In the genomic region with DNA sequence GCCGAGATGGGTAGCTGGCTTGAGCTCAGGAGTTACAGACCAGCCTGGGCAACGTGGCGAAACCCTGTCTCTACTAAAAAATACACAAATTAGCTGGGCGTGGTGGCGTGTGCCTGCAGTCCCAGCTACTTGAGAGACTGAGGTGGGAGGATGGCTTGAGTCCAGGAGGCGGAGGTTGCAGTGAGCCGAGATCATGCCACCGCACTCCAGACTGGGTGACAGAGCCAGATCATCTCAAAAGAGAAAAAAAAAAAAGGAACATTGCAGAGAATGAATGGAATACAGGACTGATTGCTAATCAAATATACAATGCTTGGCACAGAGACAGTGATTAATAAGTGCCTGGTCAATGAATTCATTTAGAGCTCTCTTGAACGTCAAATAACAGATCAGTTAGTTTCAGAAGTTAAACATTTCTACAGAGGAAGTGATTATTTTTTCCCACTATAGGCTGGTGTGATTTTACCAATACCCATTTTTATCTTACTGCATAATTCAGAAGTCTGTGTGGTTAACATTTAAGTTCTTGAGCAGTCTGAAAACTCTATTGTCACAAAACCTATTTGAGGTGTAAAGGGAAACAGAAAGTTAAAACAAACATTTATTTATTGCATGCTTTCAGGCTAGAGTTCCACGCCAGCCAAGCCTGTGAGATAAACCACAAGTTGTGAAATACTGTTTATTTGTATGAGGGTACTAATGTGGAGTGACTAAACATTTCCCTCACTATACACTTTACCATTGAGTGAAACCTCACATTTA, we compare ENCODE assay signal across 8 cellular contexts. TPM values are rescaled to one million over a fixed set of nuclear protein-coding genes. Genes with fewer than 3 reads are reported as not detected.
DNase-seq lines count a peak whose midpoint lies in the region; ATAC-seq and TF ChIP-seq lines count a peak whose summit lies in the region.

No MANE protein-coding gene starts in this region.

- H3K4me2 ChIP-seq in osteoblast (ENCODE audit: insufficient read depth, low read length) = peak overlapping the region; percentile 58

- intact Hi-C loops in activated T-helper 1 cell treated with anti-CD3 and anti-CD28 coated beads, Interleukin-12 subunit alpha, Interleukin-12 subunit beta, Interleukin-2, Interleukin-4 antibody, amounts not matched to agents 30 ng/mL and 10 ng/mL and 1 ng/mL, durations not matched to agents 14 hours and 24 hours and 36 hours (cut with micrococcal nuclease) = loop anchor here (1.0 to 10.0 kb wide), 5 partner anchors 123 to 1787 kb away; no protein-coding TSS in a partner anchor

- H3K4me1 ChIP-seq in osteoblast (ENCODE audit: insufficient read depth, low read length) = peaks cover 41% of the 10 kb centered on the region

- POLR2A ChIA-PET in naive thymus-derived CD8-positive, alpha-beta T cell (lab: Charles Lee) = no interaction called here

- H3K79me2 ChIP-seq in osteoblast (ENCODE audit: insufficient read depth, low read length) = no peaks in the 10 kb centered on the region

- TF ChIP-seq CTCF in osteoblast (IDR thresholded peaks at IDR 0.05; ENCODE audit: extremely low read depth, low read depth, low read length) (no peak), WERI-Rb-1 (IDR thresholded peaks at IDR 0.05; ENCODE audit: low read depth, low read length) (no peak)

- H3K4me3 ChIP-seq in osteoblast (ENCODE audit: insufficient read depth, low read length) (peak overlapping the region; percentile 43), WERI-Rb-1 (ENCODE audit: low read depth, low read length) (no peak overlapping the region)

- no peak overlapping the region for H3K4me3 Mint-ChIP-seq in activated T-helper 1 cell treated with anti-CD3 and anti-CD28 coated beads, Interleukin-12 subunit alpha, Interleukin-12 subunit beta, Interleukin-2, Interleukin-4 antibody, amounts not matched to agents 30 ng/mL and 10 ng/mL and 1 ng/mL, durations not matched to agents 14 hours and 24 hours and 36 hours
- H3K4me3 Mint-ChIP-seq in naive thymus-derived CD8-positive, alpha-beta T cell = peak overlapping the region in 2 of 10 donors; percentile 24 to 40

- H3K9me3 ChIP-seq in osteoblast (ENCODE audit: low read depth, low read length) (no peaks in the 10 kb centered on the region), WERI-Rb-1 (ENCODE audit: severe bottlenecking) (no peaks in the 10 kb centered on the region)

- DNase-seq in AML-193 (lab: John Stamatoyannopoulos, UW) (peak; percentile 42 to 59), osteoblast (ENCODE audit: insufficient read length, low spot score, missing footprints) (no peak), NCI-H1105 treated with DMSO at 0.1 percent for 48 hours (lab: John Stamatoyannopoulos, UW) (no peak), WERI-Rb-1 (no peak)
- DNase-seq in activated T-helper 1 cell treated with anti-CD3 and anti-CD28 coated beads, Interleukin-12 subunit alpha, Interleukin-12 subunit beta, Interleukin-2, Interleukin-4 antibody, amounts not matched to agents 30 ng/mL and 10 ng/mL and 1 ng/mL, durations not matched to agents 14 hours and 24 hours and 36 hours (ENCODE audit: low spot score) = no peak
- DNase-seq in naive thymus-derived CD8-positive, alpha-beta T cell = no peak

- H3K27me3 ChIP-seq in osteoblast (ENCODE audit: insufficient read depth, low read length) = no peaks in the 10 kb centered on the region
- no peaks in the 10 kb centered on the region for H3K27me3 ChIP-seq in WERI-Rb-1 (ENCODE audit: insufficient read depth, low read depth, severe bottlenecking)

- H2AFZ ChIP-seq in osteoblast (ENCODE audit: low read length) = peak overlapping the region; percentile 60

- H3K4me1 Mint-ChIP-seq in activated T-helper 1 cell treated with anti-CD3 and anti-CD28 coated beads, Interleukin-12 subunit alpha, Interleukin-12 subunit beta, Interleukin-2, Interleukin-4 antibody, amounts not matched to agents 30 ng/mL and 10 ng/mL and 1 ng/mL, durations not matched to agents 14 hours and 24 hours and 36 hours (ENCODE audit: low read depth) = peaks cover 30% of the 10 kb centered on the region
- H3K4me1 Mint-ChIP-seq in naive thymus-derived CD8-positive, alpha-beta T cell = peaks cover 0 to 11% (median 0%) of the 10 kb centered on the region in 4 donors

- peak overlapping the region; percentile 20 for H3K27ac Mint-ChIP-seq in activated T-helper 1 cell treated with anti-CD3 and anti-CD28 coated beads, Interleukin-12 subunit alpha, Interleukin-12 subunit beta, Interleukin-2, Interleukin-4 antibody, amounts not matched to agents 30 ng/mL and 10 ng/mL and 1 ng/mL, durations not matched to agents 14 hours and 24 hours and 36 hours
- H3K27ac Mint-ChIP-seq in naive thymus-derived CD8-positive, alpha-beta T cell = peak overlapping the region in 2 of 10 donors; percentile 11 to 18

- peaks cover 12% of the 10 kb centered on the region for H3K27me3 Mint-ChIP-seq in activated T-helper 1 cell treated with anti-CD3 and anti-CD28 coated beads, Interleukin-12 subunit alpha, Interleukin-12 subunit beta, Interleukin-2, Interleukin-4 antibody, amounts not matched to agents 30 ng/mL and 10 ng/mL and 1 ng/mL, durations not matched to agents 14 hours and 24 hours and 36 hours (ENCODE audit: insufficient read depth)
- H3K27me3 Mint-ChIP-seq in naive thymus-derived CD8-positive, alpha-beta T cell = peaks cover 23 to 38% (median 33%) of the 10 kb centered on the region in 5 donors

- H3K9me3 Mint-ChIP-seq in activated T-helper 1 cell treated with anti-CD3 and anti-CD28 coated beads, Interleukin-12 subunit alpha, Interleukin-12 subunit beta, Interleukin-2, Interleukin-4 antibody, amounts not matched to agents 30 ng/mL and 10 ng/mL and 1 ng/mL, durations not matched to agents 14 hours and 24 hours and 36 hours = no peaks in the 10 kb centered on the region
- H3K9me3 Mint-ChIP-seq in naive thymus-derived CD8-positive, alpha-beta T cell = no peaks in the 10 kb centered on the region

- no peaks in the 10 kb centered on the region for H3K36me3 Mint-ChIP-seq in activated T-helper 1 cell treated with anti-CD3 and anti-CD28 coated beads, Interleukin-12 subunit alpha, Interleukin-12 subunit beta, Interleukin-2, Interleukin-4 antibody, amounts not matched to agents 30 ng/mL and 10 ng/mL and 1 ng/mL, durations not matched to agents 14 hours and 24 hours and 36 hours (ENCODE audit: low read depth)
- H3K36me3 Mint-ChIP-seq in naive thymus-derived CD8-positive, alpha-beta T cell = peaks cover 0 to 5% (median 0%) of the 10 kb centered on the region in 3 donors

- H3K27ac ChIP-seq in osteoblast (ENCODE audit: low read depth, low read length) (no peak overlapping the region), WERI-Rb-1 (no peak overlapping the region)

- ATAC-seq in GM19043 (IDR thresholded peaks at IDR 0.05; ENCODE audit: low read depth, unreplicated experiment) (peak; percentile 77), HG03097 (IDR thresholded peaks at IDR 0.05; ENCODE audit: low FRiP score, unreplicated experiment) (peak; percentile 91)
- ATAC-seq in naive thymus-derived CD8-positive, alpha-beta T cell = no peak

- no peaks in the 10 kb centered on the region for H3K36me3 ChIP-seq in osteoblast (ENCODE audit: insufficient read depth, low read length)
- H3K36me3 ChIP-seq in WERI-Rb-1 = no peaks in the 10 kb centered on the region

- no peaks in the 10 kb centered on the region for H4K20me1 ChIP-seq in osteoblast (ENCODE audit: insufficient read depth, low read length)

RNA-seq across cellular contexts. Expression of a gene that starts 7.7 kb away (rescaled TPM):
- total RNA-seq in activated T-helper 1 cell treated with anti-CD3 and anti-CD28 coated beads, Interleukin-12 subunit alpha, Interleukin-12 subunit beta, Interleukin-2, Interleukin-4 antibody, amounts not matched to agents 30 ng/mL and 10 ng/mL and 1 ng/mL, durations not matched to agents 14 hours and 24 hours and 36 hours = 66.6 and 73.5 TPM in 2 replicates
- 18.6 and 19.5 TPM in 2 replicates for total RNA-seq in osteoblast
- total RNA-seq in naive thymus-derived CD8-positive, alpha-beta T cell = 10 to 100 TPM; 57.5 to 58.1 TPM
- polyA plus RNA-seq in naive thymus-derived CD8-positive, alpha-beta T cell = 10 to 100 TPM; 11.8 to 19.3 (median 14.2) TPM

RNA-seq across cellular contexts. Expression of a gene that starts 48.0 kb away (rescaled TPM):
- 87.1 and 88.7 TPM in 2 replicates for total RNA-seq in activated T-helper 1 cell treated with anti-CD3 and anti-CD28 coated beads, Interleukin-12 subunit alpha, Interleukin-12 subunit beta, Interleukin-2, Interleukin-4 antibody, amounts not matched to agents 30 ng/mL and 10 ng/mL and 1 ng/mL, durations not matched to agents 14 hours and 24 hours and 36 hours
- 19.5 and 45.7 TPM in 2 replicates for total RNA-seq in osteoblast
- 100 to 1,000 TPM; 231 to 232 TPM for total RNA-seq in naive thymus-derived CD8-positive, alpha-beta T cell
- 100 to 1,000 TPM; 627 to 838 (median 724) TPM for polyA plus RNA-seq in naive thymus-derived CD8-positive, alpha-beta T cell

RNA-seq across cellular contexts. Expression of a gene that starts 59.9 kb away (rescaled TPM):
- total RNA-seq in activated T-helper 1 cell treated with anti-CD3 and anti-CD28 coated beads, Interleukin-12 subunit alpha, Interleukin-12 subunit beta, Interleukin-2, Interleukin-4 antibody, amounts not matched to agents 30 ng/mL and 10 ng/mL and 1 ng/mL, durations not matched to agents 14 hours and 24 hours and 36 hours = 38.9 and 46.6 TPM in 2 replicates
- total RNA-seq in osteoblast = 15.6 and 25.3 TPM in 2 replicates
- total RNA-seq in naive thymus-derived CD8-positive, alpha-beta T cell = 10 to 100 TPM; 17.0 to 21.7 TPM
- 10 to 100 TPM; 44.3 to 50.1 (median 48.6) TPM for polyA plus RNA-seq in naive thymus-derived CD8-positive, alpha-beta T cell

Comparison
In these comparisons a context has a peak if more than half of its experiments do, and no peak if none do; other contexts are left out.
1. DNase-seq: peak in AML-193 (2 of 2); none in activated T-helper 1 cell treated with anti-CD3 and anti-CD28 coated beads, Interleukin-12 subunit alpha, Interleukin-12 subunit beta, Interleukin-2, Interleukin-4 antibody, amounts not matched to agents 30 ng/mL and 10 ng/mL and 1 ng/mL, durations not matched to agents 14 hours and 24 hours and 36 hours (single experiment), osteoblast (single experiment), NCI-H1105 treated with DMSO at 0.1 percent for 48 hours (single experiment), WERI-Rb-1 (single experiment) and naive thymus-derived CD8-positive, alpha-beta T cell (0 of 10).
2. ATAC-seq: peak in GM19043 (single experiment) and HG03097 (single experiment); none in naive thymus-derived CD8-positive, alpha-beta T cell (0 of 2).